9 cellular contexts compared by ENCODE assay signal in the genomic region with DNA sequence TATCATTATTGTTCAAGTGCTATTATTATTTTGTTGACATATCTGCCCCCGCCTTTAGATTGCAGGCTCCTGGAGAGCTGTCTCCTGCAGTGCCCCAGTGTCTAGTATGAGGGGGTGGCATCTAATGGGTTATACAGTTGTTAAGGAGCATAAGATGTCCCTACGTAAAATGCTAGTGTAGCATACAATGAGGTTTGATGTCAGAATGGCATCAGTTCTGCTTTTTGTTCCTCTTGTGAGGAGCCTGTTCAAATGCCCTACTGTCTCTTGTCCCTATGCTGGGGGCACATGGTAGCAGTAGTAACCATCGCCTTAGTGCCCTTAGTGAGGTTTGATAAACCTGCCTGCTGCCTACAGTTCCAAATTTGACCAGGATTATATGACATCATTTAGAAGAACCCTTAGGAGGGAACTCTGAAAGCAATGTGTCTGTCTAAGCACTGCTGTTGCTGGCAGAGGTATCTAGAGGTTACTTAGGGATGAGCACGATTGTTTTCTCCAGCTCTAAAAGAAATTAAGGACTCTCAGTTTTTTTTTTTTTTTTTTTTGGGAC. TPM values are rescaled to one million over a fixed set of nuclear protein-coding genes. Genes with fewer than 3 reads are reported as not detected.
A peak's percentile ranks its signal among the peaks of the same experiment; 100 is the strongest.
DNase-seq lines count a peak whose midpoint lies in the region; ATAC-seq and TF ChIP-seq lines count a peak whose summit lies in the region.
"Had no signal": no experiment of that assay in that cellular context is flagged by ENCODE, and none has a peak within 500 bp of the region (broad histone marks: within the 10 kb centered on the region; RNA-seq: fewer than 3 reads in every experiment).

No MANE protein-coding gene starts in this region.

- H3K27me3 ChIP-seq in BE2C, result no peaks in the 10 kb centered on the region

- no peaks in the 10 kb centered on the region for H3K9me3 Mint-ChIP-seq in activated naive CD4-positive, alpha-beta T cell treated with anti-CD3 and anti-CD28 coated beads, Interleukin-2, amount 50 U/mL, for 72 hours
- H3K9me3 Mint-ChIP-seq: brain had no signal

- H3K36me3 Mint-ChIP-seq in activated naive CD4-positive, alpha-beta T cell treated with anti-CD3 and anti-CD28 coated beads, Interleukin-2, amount 50 U/mL, for 72 hours, result peaks cover 0 to 6% of the 10 kb centered on the region in 2 donors
- H3K36me3 Mint-ChIP-seq: brain had no signal

- no peaks in the 10 kb centered on the region for H3K4me1 ChIP-seq in BE2C

- peak overlapping the region; percentile 81 for H3K27ac Mint-ChIP-seq in activated naive CD4-positive, alpha-beta T cell treated with anti-CD3 and anti-CD28 coated beads, Interleukin-2, amount 50 U/mL, for 72 hours
- H3K27ac Mint-ChIP-seq: brain had no signal

- no peaks in the 10 kb centered on the region for H3K9me3 ChIP-seq in BE2C

- no peak for TF ChIP-seq CTCF in GM12864 (IDR thresholded peaks at IDR 0.05; ENCODE audit: low read depth, low read length, missing control alignments)
- TF ChIP-seq CTCF in BE2C (IDR thresholded peaks at IDR 0.05; ENCODE audit: low read depth, low read length), result no peak

- H3K4me3 ChIP-seq in GM12864 (ENCODE audit: low read depth, low read length), result peak overlapping the region; percentile 19; the same call in 1 of the 2 replicates
- H3K4me3 ChIP-seq in BE2C (ENCODE audit: low read depth, low read length), result no peak overlapping the region

- ATAC-seq in GM19395 (IDR thresholded peaks at IDR 0.05; ENCODE audit: unreplicated experiment) (peak; percentile 58), HG03139 (IDR thresholded peaks at IDR 0.05; ENCODE audit: unreplicated experiment) (peak; percentile 47), GM18870 (IDR thresholded peaks at IDR 0.05; ENCODE audit: unreplicated experiment) (no peak)
- no peak for ATAC-seq in activated naive CD4-positive, alpha-beta T cell treated with anti-CD3 and anti-CD28 coated beads, Interleukin-2, amount 50 U/mL, for 72 hours

- H3K36me3 ChIP-seq in BE2C, result no peaks in the 10 kb centered on the region

- no peak for DNase-seq in GM12864 (ENCODE audit: low read depth)
- no peak for DNase-seq in activated naive CD4-positive, alpha-beta T cell treated with anti-CD3 and anti-CD28 coated beads, Interleukin-2, amount 50 U/mL, for 72 hours (ENCODE audit: low spot score in 2 of 2)
- DNase-seq in BE2C, result no peak
- no peak for DNase-seq in UCSD-AML1 (lab: John Stamatoyannopoulos, UW; ENCODE audit: unreplicated experiment)
- DNase-seq in Ammon's horn (ENCODE audit: low spot score), result no peak

RNA-seq across cellular contexts. Expression of gene CREM, which starts 9.7 kb away (rescaled TPM):
- 100 to 1,000 TPM in 1 of 2 donors, 10 to 100 TPM in 1; 92.9 to 147 TPM for total RNA-seq in activated naive CD4-positive, alpha-beta T cell treated with anti-CD3 and anti-CD28 coated beads, Interleukin-2, amount 50 U/mL, for 72 hours
- polyA plus RNA-seq in BE2C (2012; ENCODE audit: insufficient read depth, insufficient read length, low read depth), result 23.3 TPM

RNA-seq across cellular contexts. Expression of gene CUL2, which starts 46.2 kb away (rescaled TPM):
- total RNA-seq in activated naive CD4-positive, alpha-beta T cell treated with anti-CD3 and anti-CD28 coated beads, Interleukin-2, amount 50 U/mL, for 72 hours, result 10 to 100 TPM; 43.8 to 45.9 TPM
- 21.4 TPM for polyA plus RNA-seq in BE2C (2012; ENCODE audit: insufficient read depth, insufficient read length, low read depth)

Comparison
In these comparisons a context has a peak if more than half of its experiments do, and no peak if none do; other contexts are left out.
1. ATAC-seq: peak in GM19395 (single experiment) and HG03139 (single experiment); none in activated naive CD4-positive, alpha-beta T cell treated with anti-CD3 and anti-CD28 coated beads, Interleukin-2, amount 50 U/mL, for 72 hours (0 of 2) and GM18870 (single experiment).